Comparison of ENCODE assay signal across 16 cellular contexts in the genomic region with DNA sequence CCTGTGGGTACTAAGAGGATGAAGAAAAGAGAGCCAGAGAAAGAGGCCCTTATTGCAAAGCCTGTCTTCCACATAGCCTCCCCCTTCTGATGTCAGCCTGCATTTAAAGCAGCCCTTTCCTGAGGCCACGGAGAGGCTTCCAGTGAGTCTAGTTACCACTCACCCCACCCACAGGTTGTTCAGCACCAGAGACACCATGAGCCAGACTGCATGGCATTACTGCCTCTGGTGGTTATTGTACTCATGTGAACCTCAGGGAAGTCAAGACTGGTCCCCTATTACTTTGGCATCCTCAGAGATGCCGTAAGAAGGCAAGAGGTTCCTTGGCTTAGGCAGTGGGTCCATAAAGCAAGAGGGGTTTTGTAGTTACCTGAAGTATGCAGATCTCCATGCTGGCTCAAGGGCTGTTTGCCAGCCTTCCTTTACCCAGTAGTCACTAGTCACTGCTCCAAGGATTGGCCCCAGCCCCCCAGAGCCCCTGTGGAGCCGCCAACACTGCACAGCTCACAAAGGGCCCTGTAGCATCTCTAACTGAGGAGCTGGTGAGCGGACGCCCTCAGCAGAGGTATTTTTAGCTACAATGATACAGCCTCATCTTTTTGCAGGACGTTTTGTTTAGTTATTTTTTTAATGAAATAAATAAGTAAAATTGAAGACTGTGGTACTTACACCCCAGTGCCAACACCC. TPM values are rescaled to one million over a fixed set of nuclear protein-coding genes. Genes with fewer than 3 reads are reported as not detected.
DNase-seq lines count a peak whose midpoint lies in the region; ATAC-seq and TF ChIP-seq lines count a peak whose summit lies in the region.
"Had no signal": no experiment of that assay in that cellular context is flagged by ENCODE, and none has a peak within 500 bp of the region (broad histone marks: within the 10 kb centered on the region; RNA-seq: fewer than 3 reads in every experiment).

No MANE protein-coding gene starts in this region.

- no CpG with 5 or more reads among the region's 6 CpGs for WGBS in neuronal stem cell (ENCODE audit: extremely low coverage in 2 of 2, insufficient read length in 2 of 2, insufficient replicate concordance in 1 of 2), 2 donors
- 68% methylated on average over 6 of the region's 6 CpGs for WGBS in prostate gland

- H3K4me3 ChIP-seq in Loucy (ENCODE audit: low read length, poor library complexity, severe bottlenecking) (no peak overlapping the region), neuronal stem cell (ENCODE audit: low read length in 2 of 2) (no peak overlapping the region), prostate gland (no peak overlapping the region)
- H3K4me3 ChIP-seq: colonic mucosa, gastroesophageal sphincter, thyroid gland had no signal

- H3K9me3 ChIP-seq in Loucy (ENCODE audit: insufficient read depth, low read depth, low read length) (no peaks in the 10 kb centered on the region), neuronal stem cell (replicated peaks in 1 of 2; ENCODE audit: control insufficient read depth in 2 of 2, insufficient read depth in 1 of 2, low read depth in 1 of 2, low read length in 2 of 2) (no peaks in the 10 kb centered on the region), prostate gland (no peaks in the 10 kb centered on the region)
- H3K9me3 ChIP-seq: colonic mucosa, gastroesophageal sphincter, thyroid gland had no signal

- no peak overlapping the region for H2BK120ac ChIP-seq in neuronal stem cell (ENCODE audit: low read depth, low read length)

- H4K8ac ChIP-seq in neuronal stem cell (ENCODE audit: low read depth, low read length), result no peak overlapping the region

- no peak overlapping the region for H3K4me2 ChIP-seq in Loucy (ENCODE audit: low read depth, low read length, poor library complexity, severe bottlenecking)
- no peak overlapping the region for H3K4me2 ChIP-seq in neuronal stem cell (ENCODE audit: insufficient read depth, low read length, poor library complexity, severe bottlenecking)

- no peaks in the 10 kb centered on the region for H3K27me3 ChIP-seq in Loucy (ENCODE audit: insufficient read depth, low read length, poor library complexity, severe bottlenecking)
- no peaks in the 10 kb centered on the region for H3K27me3 ChIP-seq in neuronal stem cell (ENCODE audit: control insufficient read depth in 3 of 3, insufficient read depth in 3 of 3, low read depth in 1 of 3, low read length in 3 of 3)
- no peaks in the 10 kb centered on the region for H3K27me3 ChIP-seq in prostate gland (replicated peaks; ENCODE audit: insufficient read depth)
- H3K27me3 ChIP-seq: colonic mucosa, gastroesophageal sphincter, thyroid gland had no signal

- H4K91ac ChIP-seq in neuronal stem cell (ENCODE audit: low read depth, low read length, poor library complexity), result no peak overlapping the region

- H3K4me1 ChIP-seq in Loucy (ENCODE audit: insufficient read depth, low read length, poor library complexity, severe bottlenecking) (no peaks in the 10 kb centered on the region), neuronal stem cell (ENCODE audit: control insufficient read depth in 2 of 2, insufficient read depth in 1 of 2, low read depth in 1 of 2, low read length in 2 of 2) (peaks cover 20 to 32% of the 10 kb centered on the region in 2 donors), prostate gland (replicated peaks) (no peaks in the 10 kb centered on the region)
- H3K4me1 ChIP-seq: colonic mucosa had no signal

- intact Hi-C loops in prostate gland (cut with DNase I), result no loop called here

- peak overlapping the region; percentile 22 for H3K18ac ChIP-seq in neuronal stem cell (ENCODE audit: low read length)

- no peaks in the 10 kb centered on the region for H3K79me2 ChIP-seq in Loucy (ENCODE audit: insufficient read depth, low read length)

- TF ChIP-seq CTCF in GM12872 (IDR thresholded peaks at IDR 0.05; ENCODE audit: insufficient read depth, low read depth, low read length) (0 out of 3 replicates have a peak, but pooled peaks have one; percentile 20), Loucy (conservative IDR thresholded peaks at IDR 0.05; ENCODE audit: low read length) (peak; percentile 46), prostate gland (IDR thresholded peaks at IDR 0.05) (no peak)

- H2BK5ac ChIP-seq in neuronal stem cell (ENCODE audit: low read length), result no peak overlapping the region

- H3K27ac ChIP-seq in neuronal stem cell (replicated peaks; ENCODE audit: low read length) (no peak overlapping the region), prostate gland (no peak overlapping the region)
- H3K27ac ChIP-seq: colonic mucosa, thyroid gland had no signal

- no peak overlapping the region for H3K4ac ChIP-seq in neuronal stem cell (ENCODE audit: low read length)

- no peak for TF ChIP-seq POLR2A in prostate gland (IDR thresholded peaks at IDR 0.05)

- H3K14ac ChIP-seq in neuronal stem cell (ENCODE audit: low read length), result no peak overlapping the region

- DNase-seq in dermis blood vessel endothelial cell (peak; percentile 12), neuronal stem cell (ENCODE audit: low spot score) (no peak), HuH-7.5 (ENCODE audit: low spot score) (no peak), prostate gland (ENCODE audit: low spot score) (no peak), NCI-H526 (lab: John Stamatoyannopoulos, UW) (no peak)
- DNase-seq: activated B cell treated with CpG ODN at 0.5 μM for 24 hours; activated effector memory CD4-positive, alpha-beta T cell treated with anti-CD3 and anti-CD28 coated beads, Interleukin-2, amount 50 U/mL, for 16 hours; CD4-positive, alpha-beta memory T cell; colonic mucosa; NCI-H1930; occipital lobe; thyroid gland had no signal

- H3F3A ChIP-seq in Loucy (ENCODE audit: low read depth), result no peaks in the 10 kb centered on the region

- H3K79me1 ChIP-seq in neuronal stem cell (ENCODE audit: low read depth, low read length), result peaks cover 8% of the 10 kb centered on the region

- H2AFZ ChIP-seq in Loucy (ENCODE audit: low read length) (no peak overlapping the region), neuronal stem cell (ENCODE audit: low read length) (no peak overlapping the region)

- no peaks in the 10 kb centered on the region for H4K20me1 ChIP-seq in Loucy (ENCODE audit: insufficient read depth, low read length, poor library complexity, severe bottlenecking)

- H2BK12ac ChIP-seq in neuronal stem cell (ENCODE audit: low read length), result no peak overlapping the region

- H2AK5ac ChIP-seq in neuronal stem cell (ENCODE audit: low read depth, low read length), result no peak overlapping the region

- H3K9me2 ChIP-seq in Loucy (replicated peaks; ENCODE audit: low read depth, low read length), result no peaks in the 10 kb centered on the region

- H3K23ac ChIP-seq in neuronal stem cell (ENCODE audit: low read depth, low read length, poor library complexity), result no peak overlapping the region

- no peak overlapping the region for H2BK15ac ChIP-seq in neuronal stem cell (ENCODE audit: low read length)

- ATAC-seq in GM21528 (IDR thresholded peaks at IDR 0.05; ENCODE audit: low FRiP score, unreplicated experiment), result no peak
- ATAC-seq: gastroesophageal sphincter had no signal

- H3K9ac ChIP-seq in Loucy (ENCODE audit: low read depth, low read length, poor library complexity, severe bottlenecking) (no peak overlapping the region), neuronal stem cell (ENCODE audit: low read depth, low read length, poor library complexity) (no peak overlapping the region)

- H3K36me3 ChIP-seq in Loucy (ENCODE audit: insufficient read depth, low read length) (peaks cover 19% of the 10 kb centered on the region; the same call in 1 of the 2 replicates), neuronal stem cell (replicated peaks in 1 of 2; ENCODE audit: control insufficient read depth in 2 of 2, insufficient read depth in 2 of 2, low read length in 2 of 2) (peaks cover 10 to 55% of the 10 kb centered on the region in 2 donors), prostate gland (no peaks in the 10 kb centered on the region)
- H3K36me3 ChIP-seq: colonic mucosa, gastroesophageal sphincter, thyroid gland had no signal

RNA-seq across cellular contexts. Expression of a gene that starts 20.7 kb away (rescaled TPM):
- total RNA-seq in dermis blood vessel endothelial cell (1.0 and 1.2 TPM in 2 replicates), prostate gland (1 to 10 TPM in 1 of 2 donors, under 1 TPM in 1; 0.23 to 5.7 TPM)
- polyA plus RNA-seq in neuronal stem cell (2013, experiment 1 of 2), result 50.0 TPM
- polyA plus RNA-seq in neuronal stem cell (2013, experiment 2 of 2), result 47.3 TPM
- total RNA-seq: CD4-positive, alpha-beta memory T cell had no signal
- polyA plus RNA-seq: CD4-positive, alpha-beta memory T cell had no signal

Comparison
In these comparisons a context has a peak if more than half of its experiments do, and no peak if none do; other contexts are left out.
1. CTCF ChIP-seq: peak in GM12872 (single experiment) and Loucy (single experiment); none in prostate gland (0 of 4).